In the genomic region with DNA sequence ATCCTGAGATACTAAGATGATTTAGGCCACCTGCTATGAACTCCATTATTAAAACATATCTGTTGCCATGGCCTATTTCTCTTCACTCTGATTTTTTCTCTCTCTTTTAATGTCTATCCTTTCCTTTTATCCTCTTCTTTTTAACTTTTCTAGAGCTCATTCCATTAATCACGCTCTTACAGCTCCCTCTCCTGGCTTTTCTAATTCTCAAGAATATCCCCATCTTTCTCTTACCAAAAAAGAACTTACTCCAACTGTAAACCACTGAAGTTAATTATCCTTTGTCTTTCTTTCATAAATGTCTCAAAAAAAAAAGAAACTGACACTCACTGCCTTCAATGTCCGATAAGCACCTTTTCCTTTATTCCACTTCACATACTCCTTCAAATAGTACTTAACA, we compare ENCODE assay signal across 20 cellular contexts. TPM values are rescaled to one million over a fixed set of nuclear protein-coding genes. Genes with fewer than 3 reads are reported as not detected.
DNase-seq lines count a peak whose midpoint lies in the region; ATAC-seq, FAIRE-seq and TF ChIP-seq lines count a peak whose summit lies in the region.
"Had no signal": no experiment of that assay in that cellular context is flagged by ENCODE, and none has a peak within 500 bp of the region (broad histone marks: within the 10 kb centered on the region; RNA-seq: fewer than 3 reads in every experiment).

No MANE protein-coding gene starts in this region.

- ATAC-seq in HCT116 (no peak), T-cell (replicated peaks in 1 of 4) (no peak), GM19324 (IDR thresholded peaks at IDR 0.05; ENCODE audit: low FRiP score, unreplicated experiment) (no peak)
- ATAC-seq: activated naive CD8-positive, alpha-beta T cell treated with anti-CD3 and anti-CD28 coated beads, Interleukin-2, amount 50 U/mL, for 24 hours; left lobe of liver; natural killer cell had no signal

- H3K36me3 ChIP-seq in HCT116 (ENCODE audit: control insufficient read depth in 1 of 2, insufficient read depth in 2 of 2, low read length in 2 of 2), result no peaks in the 10 kb centered on the region
- H3K36me3 ChIP-seq in astrocyte (ENCODE audit: insufficient read depth, low read length), result no peaks in the 10 kb centered on the region
- H3K36me3 ChIP-seq in liver (ENCODE audit: control insufficient read depth in 4 of 4, insufficient read depth in 3 of 4, low read depth in 1 of 4, low read length in 3 of 4), result no peaks in the 10 kb centered on the region
- no peaks in the 10 kb centered on the region for H3K36me3 ChIP-seq in effector memory CD4-positive, alpha-beta T cell (ENCODE audit: control insufficient read depth, insufficient read depth, low read length)
- H3K36me3 ChIP-seq: uterus had no signal

- TF ChIP-seq POLR2A in HCT116 (IDR thresholded peaks at IDR 0.05; ENCODE audit: borderline replicate concordance, extremely low read depth, insufficient read depth, insufficient read length), result no peak

- peaks cover 7% of the 10 kb centered on the region for H3K4me1 Mint-ChIP-seq in astrocyte (ENCODE audit: low read depth, unreplicated experiment)
- H3K4me1 Mint-ChIP-seq in T-cell, result peaks cover 26 to 38% (median 33%) of the 10 kb centered on the region in 3 donors

- CTCF ChIA-PET in HCT116 (lab: Charles Lee) (interaction anchor here (0.9 to 2.6 kb wide), 4 partner anchors 48 to 195 kb away, joined by 3 to 11 read pairs (median 6); no protein-coding TSS in a partner anchor), T-cell (lab: Charles Lee) (interaction anchor here in 1 of 2 donors (0.9 to 1.7 kb wide), 7 partner anchors 8 to 54 kb away, joined by 3 to 8 read pairs (median 4); no protein-coding TSS in a partner anchor)

- H3K9me3 ChIP-seq in HCT116 (ENCODE audit: control insufficient read depth in 1 of 2, insufficient read depth in 1 of 2, low read depth in 1 of 2, low read length in 2 of 2) (no peaks in the 10 kb centered on the region), astrocyte (ENCODE audit: insufficient read depth, low read depth, low read length) (no peaks in the 10 kb centered on the region), liver (ENCODE audit: control insufficient read depth in 4 of 4, low read length in 3 of 4) (no peaks in the 10 kb centered on the region)
- no peaks in the 10 kb centered on the region for H3K9me3 ChIP-seq in effector memory CD4-positive, alpha-beta T cell (ENCODE audit: control insufficient read depth, low read length)
- H3K9me3 ChIP-seq: uterus had no signal

- no peaks in the 10 kb centered on the region for H3K27me3 ChIP-seq in HCT116 (ENCODE audit: insufficient read depth, low read length)
- H3K27me3 ChIP-seq in astrocyte (ENCODE audit: insufficient read depth, low read length), result no peaks in the 10 kb centered on the region
- no peaks in the 10 kb centered on the region for H3K27me3 ChIP-seq in liver (ENCODE audit: control insufficient read depth in 4 of 4, insufficient read depth in 4 of 4, low read length in 3 of 4)
- no peaks in the 10 kb centered on the region for H3K27me3 ChIP-seq in effector memory CD4-positive, alpha-beta T cell (replicated peaks; ENCODE audit: control insufficient read depth, insufficient read depth, low read length, poor library complexity, severe bottlenecking)
- H3K27me3 ChIP-seq: uterus had no signal

- H3K4me3 ChIP-seq in HCT116 (replicated peaks in 1 of 2; ENCODE audit: low read depth in 1 of 2, low read length in 2 of 2) (no peak overlapping the region), astrocyte (ENCODE audit: insufficient read depth, low read depth, low read length) (no peak overlapping the region), liver (ENCODE audit: low read depth in 1 of 3, low read length in 3 of 3) (no peak overlapping the region)
- H3K4me3 ChIP-seq in effector memory CD4-positive, alpha-beta T cell (ENCODE audit: insufficient read depth, low read depth, low read length, poor library complexity, severe bottlenecking), result no peak overlapping the region
- H3K4me3 ChIP-seq: skin epidermis, uterus had no signal

- H3K4me3 Mint-ChIP-seq in astrocyte (ENCODE audit: unreplicated experiment) (no peak overlapping the region), T-cell (no peak overlapping the region)
- H3K4me3 Mint-ChIP-seq: activated CD4-positive, alpha-beta memory T cell treated with anti-CD3 and anti-CD28 coated beads for 36 hours; activated naive CD8-positive, alpha-beta T cell treated with anti-CD3 and anti-CD28 coated beads, Interleukin-2, amount 50 U/mL, for 24 hours; natural killer cell had no signal

- no peak for DNase-seq in HCT116 (ENCODE audit: low read depth, low spot score)
- DNase-seq in astrocyte (ENCODE audit: low read depth), result no peak
- DNase-seq in effector memory CD4-positive, alpha-beta T cell, result no peak
- no peak for DNase-seq in GM19239 (ENCODE audit: insufficient read length, low spot score)
- no peak for DNase-seq in T-cell
- DNase-seq: activated CD4-positive, alpha-beta memory T cell treated with anti-CD3 and anti-CD28 coated beads for 36 hours; activated naive CD8-positive, alpha-beta T cell treated with anti-CD3 and anti-CD28 coated beads, Interleukin-2, amount 50 U/mL, for 24 hours; DMS53; natural killer cell; NCI-H2081; NCI-H774; SHP77; stimulated activated naive CD4-positive, alpha-beta T cell; uterus had no signal

- H3K9me3 Mint-ChIP-seq in astrocyte (ENCODE audit: unreplicated experiment), result no peaks in the 10 kb centered on the region
- H3K9me3 Mint-ChIP-seq in T-cell, result no peaks in the 10 kb centered on the region
- H3K9me3 Mint-ChIP-seq: activated CD4-positive, alpha-beta memory T cell treated with anti-CD3 and anti-CD28 coated beads for 36 hours; activated naive CD8-positive, alpha-beta T cell treated with anti-CD3 and anti-CD28 coated beads, Interleukin-2, amount 50 U/mL, for 24 hours; natural killer cell had no signal

- peak; percentile 81 for FAIRE-seq in A204.1 (lab: Jason Lieb, UNC)
- FAIRE-seq in astrocyte (lab: Jason Lieb, UNC), result no peak
- FAIRE-seq in GM19239 (lab: Jason Lieb, UNC), result no peak

- no peak overlapping the region for H2AFZ ChIP-seq in HCT116 (ENCODE audit: low read depth, low read length, poor library complexity, severe bottlenecking)
- H2AFZ ChIP-seq in astrocyte (ENCODE audit: low read depth, low read length), result no peak overlapping the region

- peaks cover 60% of the 10 kb centered on the region; the same call in 1 of the 2 replicates for H4K20me1 ChIP-seq in HCT116 (ENCODE audit: insufficient read depth)
- H4K20me1 ChIP-seq in astrocyte (ENCODE audit: insufficient read depth, low read length), result peaks cover 100% of the 10 kb centered on the region

- H3K4me2 ChIP-seq in HCT116 (ENCODE audit: low read length) (no peak overlapping the region), astrocyte (ENCODE audit: low read length) (no peak overlapping the region)

- no peaks in the 10 kb centered on the region for H3K9me2 ChIP-seq in HCT116 (ENCODE audit: insufficient read depth)

- TF ChIP-seq RAD21 in HCT116 (IDR thresholded peaks at IDR 0.05; ENCODE audit: low read depth) (peak; percentile 32; the same call in 1 of the 2 replicates), liver (IDR thresholded peaks at IDR 0.05) (peak; percentile 27 to 31)

- RAD21 ChIA-PET in HCT116 (lab: Charles Lee; ENCODE audit: low non-redundant PET in 1 of 2, low total read pairs in 2 of 2, uncharacterized antibody in 2 of 2, unreplicated experiment in 2 of 2), result interaction anchor here in 1 of 2 experiments (0.9 kb wide), 1 partner anchor 48 kb away, joined by 3 read pairs; no protein-coding TSS in a partner anchor

- WGBS in liver, result 84% methylated on average over 2 of the region's 2 CpGs

- H3K79me2 ChIP-seq in HCT116 (ENCODE audit: insufficient read depth, low read length) (peaks cover 100% of the 10 kb centered on the region), astrocyte (ENCODE audit: insufficient read depth, low read length) (peaks cover 100% of the 10 kb centered on the region)

- H3K36me3 Mint-ChIP-seq in astrocyte (ENCODE audit: low read depth, unreplicated experiment), result no peaks in the 10 kb centered on the region
- peaks cover 3% of the 10 kb centered on the region for H3K36me3 Mint-ChIP-seq in T-cell
- H3K36me3 Mint-ChIP-seq: natural killer cell had no signal

- TF ChIP-seq CTCF in HCT116 (IDR thresholded peaks at IDR 0.05 in 2 of 3, conservative IDR thresholded peaks at IDR 0.05 in 1 of 3; ENCODE audit: borderline replicate concordance in 1 of 3, insufficient read depth in 1 of 3, low read depth in 2 of 3, low read length in 2 of 3), result no peak; a peak in 1 of 6 replicates
- peak; percentile 3 for TF ChIP-seq CTCF in astrocyte (IDR thresholded peaks at IDR 0.05; ENCODE audit: insufficient read depth, low read depth, low read length)
- TF ChIP-seq CTCF in liver (IDR thresholded peaks at IDR 0.05; ENCODE audit: low read depth, low read length, missing input control), result no peak

- intact Hi-C loops in HCT116 (cut with micrococcal nuclease), result no loop called here

- H3K9ac ChIP-seq in HCT116 (ENCODE audit: low read length) (no peak overlapping the region), astrocyte (ENCODE audit: low read length) (no peak overlapping the region), liver (ENCODE audit: low read depth in 1 of 2, low read length in 2 of 2) (no peak overlapping the region)

- POLR2A ChIA-PET in HCT116 (lab: Charles Lee), result no interaction called here
- POLR2A ChIA-PET in T-cell (lab: Charles Lee), result interaction anchor here in 1 of 2 donors (0.6 to 1.0 kb wide), 2 partner anchors 19 to 1644 kb away, joined by 3 to 5 read pairs; no protein-coding TSS in a partner anchor

- H3K27ac ChIP-seq in HCT116 (ENCODE audit: low read depth, low read length) (no peak overlapping the region), astrocyte (ENCODE audit: low read depth, low read length) (no peak overlapping the region), liver (ENCODE audit: low read depth in 1 of 2, low read length in 2 of 2) (no peak overlapping the region)
- no peak overlapping the region for H3K27ac ChIP-seq in effector memory CD4-positive, alpha-beta T cell (ENCODE audit: insufficient read depth, low read length, poor library complexity, severe bottlenecking)
- H3K27ac ChIP-seq: epithelial cell of prostate, skin epidermis, uterus had no signal

- H3K4me1 ChIP-seq in HCT116 (ENCODE audit: control insufficient read depth in 1 of 2, insufficient read depth in 2 of 2, low read length in 2 of 2) (peaks cover 0 to 2% of the 10 kb centered on the region in 2 experiments; a peak in 1 of 4 replicates), astrocyte (ENCODE audit: insufficient read depth, low read length) (peaks cover 7% of the 10 kb centered on the region), liver (ENCODE audit: control insufficient read depth in 4 of 4, insufficient read depth in 4 of 4, low read length in 3 of 4) (peaks cover 3 to 43% (median 25%) of the 10 kb centered on the region in 4 donors)
- H3K4me1 ChIP-seq in effector memory CD4-positive, alpha-beta T cell (ENCODE audit: control insufficient read depth, insufficient read depth, low read length, poor library complexity, severe bottlenecking), result peaks cover 37% of the 10 kb centered on the region

- no peak overlapping the region for H3K27ac Mint-ChIP-seq in astrocyte (ENCODE audit: unreplicated experiment)
- no peak overlapping the region for H3K27ac Mint-ChIP-seq in T-cell
- H3K27ac Mint-ChIP-seq: activated CD4-positive, alpha-beta memory T cell treated with anti-CD3 and anti-CD28 coated beads for 36 hours; activated naive CD8-positive, alpha-beta T cell treated with anti-CD3 and anti-CD28 coated beads, Interleukin-2, amount 50 U/mL, for 24 hours; natural killer cell had no signal

- no TSS peak for BruUV-seq in HCT116 (replicated peaks; lab: Mats Ljungman, UMichigan)

- no peaks in the 10 kb centered on the region for H3K27me3 Mint-ChIP-seq in astrocyte (ENCODE audit: low read depth, unreplicated experiment)
- no peaks in the 10 kb centered on the region for H3K27me3 Mint-ChIP-seq in T-cell
- H3K27me3 Mint-ChIP-seq: activated CD4-positive, alpha-beta memory T cell treated with anti-CD3 and anti-CD28 coated beads for 36 hours; activated naive CD8-positive, alpha-beta T cell treated with anti-CD3 and anti-CD28 coated beads, Interleukin-2, amount 50 U/mL, for 24 hours had no signal

RNA-seq across cellular contexts. Expression of a gene that starts 7.9 kb away (rescaled TPM):
- total RNA-seq in HCT116 (2021; ENCODE audit: unreplicated experiment) (69.9 TPM), astrocyte (78.1 and 80.6 TPM in 2 replicates), liver (10 to 100 TPM; 22.5 to 42.5 TPM), T-cell (10 to 100 TPM; 53.2 to 65.0 (median 57.7) TPM)
- polyA plus RNA-seq in HCT116 (2012), result 13.0 and 18.4 TPM in 2 replicates
- polyA plus RNA-seq in liver, result 10 to 100 TPM in 1 of 2 donors, 1 to 10 TPM in 1; 2.4 to 14.1 TPM
